38 cellular contexts compared by ENCODE assay signal in the genomic region with DNA sequence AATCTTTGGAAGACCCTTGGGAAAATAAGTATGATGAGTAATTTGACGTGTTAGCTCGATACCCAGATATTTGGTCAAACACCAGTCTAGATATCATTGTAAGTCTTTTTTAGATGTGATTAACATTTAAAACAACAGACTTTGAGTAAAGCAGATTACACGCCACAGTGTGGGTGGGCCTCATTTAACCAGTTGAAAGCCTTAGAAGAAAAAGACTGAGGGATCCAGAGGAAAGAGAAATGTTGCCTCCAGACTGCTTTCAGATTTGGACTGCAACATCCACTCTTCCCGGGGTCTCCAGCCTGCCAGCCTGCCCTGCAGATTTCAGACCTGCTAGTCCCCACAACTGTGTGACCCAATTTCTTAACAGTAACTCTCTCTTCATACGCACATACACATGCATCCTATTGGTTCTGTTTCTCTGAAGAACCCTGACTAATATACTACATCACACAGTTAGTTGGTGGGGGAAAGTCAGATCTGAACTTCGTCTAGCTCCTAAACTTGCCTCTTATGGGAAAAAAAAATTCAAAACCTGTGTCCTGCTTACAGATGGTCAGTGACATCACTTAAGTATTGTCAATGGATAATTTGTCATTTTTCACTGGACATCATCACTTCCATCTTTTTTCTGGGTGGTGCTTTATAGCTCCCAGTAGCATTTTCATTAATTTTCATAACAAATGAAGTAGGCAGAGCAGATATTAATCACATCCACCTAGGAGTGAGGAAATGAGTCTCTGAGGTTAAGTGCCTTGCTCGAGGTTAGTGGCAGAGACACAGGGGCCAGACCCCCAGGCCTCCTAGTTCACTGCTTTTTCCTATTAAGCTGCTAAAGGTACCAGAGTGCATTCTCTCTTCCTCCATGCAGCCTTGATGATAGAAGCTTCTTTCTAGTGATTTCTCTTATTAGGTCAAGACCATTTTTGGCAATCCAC.
"Had no signal": no experiment of that assay in that cellular context is flagged by ENCODE, and none has a peak within 500 bp of the region (broad histone marks: within the 10 kb centered on the region; RNA-seq: fewer than 3 reads in every experiment).

No MANE protein-coding gene starts in this region.

- ATAC-seq: activated CD8-positive, alpha-beta memory T cell treated with anti-CD3 and anti-CD28 coated beads, Interleukin-2, amount 10 ng/mL, durations not matched to agents 7 days and 5 days; activated T-cell treated with anti-CD3 and anti-CD28 coated beads, Interleukin-2, amount 50 U/mL, for 4 hours; Right ventricle myocardium inferior; SK-N-SH treated with all-trans-retinoic acid at 6 μM for 48 hours; T-cell had no signal

- H3K27ac ChIP-seq: brain microvascular endothelial cell, PC-9, RWPE1, WERI-Rb-1 had no signal

- H3K9me3 ChIP-seq: MG63 had no signal

- DNase-seq: activated CD4-positive, alpha-beta T cell treated with anti-CD3 and anti-CD28 coated beads, Interleukin-2, amount 10 ng/mL, durations not matched to agents 7 days and 5 days; activated CD4-positive, alpha-beta T cell treated with anti-CD3 and anti-CD28 coated beads, Interleukin-2, amount 50 U/mL, for 48 hours; activated CD4-positive, CD25-positive, alpha-beta regulatory T cell; activated CD8-positive, alpha-beta memory T cell treated with anti-CD3 and anti-CD28 coated beads for 24 hours; activated CD8-positive, alpha-beta memory T cell treated with anti-CD3 and anti-CD28 coated beads, Interleukin-2, amount 10 ng/mL, durations not matched to agents 7 days and 5 days; activated CD8-positive, alpha-beta memory T cell treated with anti-CD3 and anti-CD28 coated beads, Interleukin-2, amount 50 U/mL, for 48 hours; activated effector memory CD4-positive, alpha-beta T cell treated with anti-CD3 and anti-CD28 coated beads, Interleukin-2, amount 50 U/mL, for 16 hours; activated naive CD4-positive, alpha-beta T cell; activated naive CD4-positive, alpha-beta T cell treated with anti-CD3 and anti-CD28 coated beads, Interleukin-2, amount 50 U/mL, for 16 hours; activated naive CD8-positive, alpha-beta T cell treated with anti-CD3 and anti-CD28 coated beads for 36 hours; activated T-cell treated with anti-CD3 and anti-CD28 coated beads, Interleukin-2, amount 50 U/mL, for 4 hours; amniotic stem cell; aorta; brain microvascular endothelial cell; central memory CD4-positive, alpha-beta T cell; Kasumi-1; KG1; MG63; NCI-H1048; NCI-H1105 treated with DMSO at 0.1 percent for 48 hours; NCI-H1436; NCI-H1694; NCI-H1930; NCI-H2081 treated with DMSO at 0.1 percent for 48 hours; NCI-H226; NCI-H446 treated with DMSO at 0.1 percent for 48 hours; NCI-H524; NCI-H748 treated with DMSO at 0.1 percent for 48 hours; NK-92 treated with Interleukin-12 subunit alpha and Interleukin-12 subunit beta, amount 100 ng/mL, for 24 hours; PC-9; SIG-M5; T-cell; T-helper 2 cell; T-helper 9 cell; WERI-Rb-1 had no signal

- H3K4me2 ChIP-seq: PC-9 had no signal

- H3K9me3 Mint-ChIP-seq: activated CD4-positive, alpha-beta T cell treated with anti-CD3 and anti-CD28 coated beads, Interleukin-2, amount 10 ng/mL, durations not matched to agents 7 days and 5 days; activated naive CD8-positive, alpha-beta T cell treated with anti-CD3 and anti-CD28 coated beads for 36 hours; activated T-cell treated with anti-CD3 and anti-CD28 coated beads, Interleukin-2, amount 50 U/mL, for 4 hours; T-cell had no signal

- H3K4me3 Mint-ChIP-seq: activated CD4-positive, alpha-beta T cell treated with anti-CD3 and anti-CD28 coated beads, Interleukin-2, amount 10 ng/mL, durations not matched to agents 7 days and 5 days; activated CD8-positive, alpha-beta memory T cell treated with anti-CD3 and anti-CD28 coated beads, Interleukin-2, amount 10 ng/mL, durations not matched to agents 7 days and 5 days; activated naive CD8-positive, alpha-beta T cell treated with anti-CD3 and anti-CD28 coated beads for 36 hours; activated T-cell treated with anti-CD3 and anti-CD28 coated beads, Interleukin-2, amount 50 U/mL, for 4 hours; T-cell had no signal

- H3K27ac Mint-ChIP-seq: activated CD4-positive, alpha-beta T cell treated with anti-CD3 and anti-CD28 coated beads, Interleukin-2, amount 10 ng/mL, durations not matched to agents 7 days and 5 days; activated CD8-positive, alpha-beta memory T cell treated with anti-CD3 and anti-CD28 coated beads, Interleukin-2, amount 10 ng/mL, durations not matched to agents 7 days and 5 days; activated naive CD8-positive, alpha-beta T cell treated with anti-CD3 and anti-CD28 coated beads for 36 hours; T-cell had no signal

- H3K27me3 ChIP-seq: brain microvascular endothelial cell, MG63 had no signal

- H3K4me3 ChIP-seq: MG63, PC-9 had no signal

- H3K27me3 Mint-ChIP-seq: activated CD4-positive, alpha-beta T cell treated with anti-CD3 and anti-CD28 coated beads, Interleukin-2, amount 10 ng/mL, durations not matched to agents 7 days and 5 days; activated CD8-positive, alpha-beta memory T cell treated with anti-CD3 and anti-CD28 coated beads, Interleukin-2, amount 10 ng/mL, durations not matched to agents 7 days and 5 days; activated naive CD8-positive, alpha-beta T cell treated with anti-CD3 and anti-CD28 coated beads for 36 hours; T-cell had no signal
